Comparison of ENCODE assay signal across 24 cellular contexts in the genomic region with DNA sequence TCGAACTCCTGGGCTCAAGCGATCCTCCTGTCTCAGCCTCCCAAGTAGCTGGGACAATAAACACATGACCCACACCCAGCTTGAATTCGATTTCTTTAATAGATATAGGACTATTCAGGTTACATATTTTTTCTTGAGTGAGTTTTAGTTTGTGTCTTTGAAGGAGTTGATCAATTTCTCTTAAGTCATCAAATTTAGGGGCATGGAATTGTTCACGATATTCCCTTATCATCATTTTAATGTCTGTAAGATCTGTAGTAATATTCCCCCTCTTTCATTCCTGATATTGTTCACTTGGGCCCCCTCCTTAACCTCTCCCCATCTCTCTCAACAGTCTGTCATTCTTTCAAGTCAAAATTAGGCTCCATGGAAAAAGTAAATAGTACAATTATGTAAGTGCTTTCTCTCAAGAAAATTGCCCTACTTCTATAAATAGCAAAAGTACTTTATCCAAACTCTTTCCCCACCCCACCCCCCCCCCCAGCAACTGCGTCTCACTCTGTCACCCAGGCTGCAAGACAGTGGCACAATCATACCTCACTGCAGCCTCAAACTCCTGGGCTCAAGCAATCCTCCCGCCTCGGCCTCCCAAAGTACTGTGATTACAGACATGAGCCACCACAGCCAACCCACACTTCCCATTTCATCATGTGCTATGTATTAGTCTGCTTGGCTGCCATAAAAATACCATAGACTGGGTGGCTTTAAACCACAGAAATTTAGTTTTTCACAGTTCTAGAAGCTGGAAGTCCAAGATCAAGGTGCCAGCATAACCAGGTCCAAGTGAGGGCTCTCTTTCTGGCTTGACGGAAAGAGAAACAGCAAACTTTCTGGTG. TPM values are rescaled to one million over a fixed set of nuclear protein-coding genes. Genes with fewer than 3 reads are reported as not detected.
DNase-seq lines count a peak whose midpoint lies in the region; ATAC-seq, FAIRE-seq and TF ChIP-seq lines count a peak whose summit lies in the region.
"Had no signal": no experiment of that assay in that cellular context is flagged by ENCODE, and none has a peak within 500 bp of the region (broad histone marks: within the 10 kb centered on the region; RNA-seq: fewer than 3 reads in every experiment).

No MANE protein-coding gene starts in this region.

- H3K27ac Mint-ChIP-seq in activated T-helper 17 cell treated with anti-CD3 and anti-CD28 coated beads, Interleukin-2, amount 50 U/mL, for 72 hours, result no peak overlapping the region
- H3K27ac Mint-ChIP-seq: activated CD8-positive, alpha-beta memory T cell treated with anti-CD3 and anti-CD28 coated beads, Interleukin-2, amount 10 ng/mL, durations not matched to agents 7 days and 5 days; mesothelial cell of epicardium; nephron progenitor cell; T-helper 17 cell; WTC11 had no signal

- TF ChIP-seq POLR2A in IMR-90 (IDR thresholded peaks at IDR 0.05; ENCODE audit: low read depth, low read length), result no peak

- H2AK5ac ChIP-seq in IMR-90 (ENCODE audit: low read depth, low read length), result no peak overlapping the region

- H3K9me1 ChIP-seq in IMR-90 (ENCODE audit: insufficient read depth, low read length), result peaks cover 8% of the 10 kb centered on the region; the same call in 1 of the 2 replicates

- DNase-seq in Right ventricle myocardium superior (no peak), Right ventricle myocardium inferior (ENCODE audit: missing footprints) (no peak), IMR-90 (no peak), NCI-H82 (lab: John Stamatoyannopoulos, UW) (no peak), RCC 7860 (ENCODE audit: low spot score) (no peak), NCI-H2196 (lab: John Stamatoyannopoulos, UW; ENCODE audit: unreplicated experiment) (no peak)
- peak; percentile 33 for DNase-seq in stimulated activated CD8-positive, alpha-beta memory T cell treated with anti-CD3 and anti-CD28 coated beads, Interleukin-4, amount 100 ng/mL, for 48 hours
- DNase-seq: activated CD8-positive, alpha-beta memory T cell treated with anti-CD3 and anti-CD28 coated beads, Interleukin-2, amount 10 ng/mL, durations not matched to agents 7 days and 5 days; activated gamma-delta T cell; Caco-2; effector CD8-positive, alpha-beta T cell; EL; esophagus squamous epithelium; MM.1S; NCI-H524; nephron progenitor cell; OCI-M1; small intestine; T-helper 17 cell; thyroid gland had no signal

- no peak overlapping the region for H3K14ac ChIP-seq in IMR-90 (replicated peaks; ENCODE audit: low read depth, low read length)

- H3K27me3 ChIP-seq in IMR-90 (ENCODE audit: control insufficient read depth, insufficient read depth, low read length), result no peaks in the 10 kb centered on the region
- H3K27me3 ChIP-seq: esophagus squamous epithelium, thyroid gland had no signal

- no peak overlapping the region for H4K5ac ChIP-seq in IMR-90 (ENCODE audit: low read depth, low read length)

- H2BK20ac ChIP-seq in IMR-90 (ENCODE audit: low read depth, low read length), result no peak overlapping the region

- no TSS peak for BruUV-seq in IMR-90 (replicated peaks; lab: Mats Ljungman, UMichigan)

- dilution Hi-C loops in IMR-90 (cut with HindIII; ENCODE audit: low sequenced_read_pairs, unreplicated experiment), result no loop called here

- FAIRE-seq in RCC 7860 (lab: Jason Lieb, UNC), result no peak
- FAIRE-seq: small intestine had no signal

- intact Hi-C loops in Right ventricle myocardium superior (cut with DNase I), result no loop called here
- intact Hi-C loops in Right ventricle myocardium inferior (cut with DNase I), result no loop called here
- intact Hi-C loops in IMR-90 (cut with micrococcal nuclease), result no loop called here

- peak; percentile 36 for ATAC-seq in Right ventricle myocardium superior (ENCODE audit: poor library complexity)
- no peak for ATAC-seq in Right ventricle myocardium inferior
- no peak for ATAC-seq in IMR-90 (ENCODE audit: low read depth)
- peak; percentile 37 for ATAC-seq in activated T-helper 17 cell treated with anti-CD3 and anti-CD28 coated beads, Interleukin-2, amount 50 U/mL, for 72 hours (replicated peaks)
- ATAC-seq: activated CD8-positive, alpha-beta memory T cell treated with anti-CD3 and anti-CD28 coated beads, Interleukin-2, amount 10 ng/mL, durations not matched to agents 7 days and 5 days; HCT116; T-helper 17 cell; WTC11 had no signal

- H3K56ac ChIP-seq in IMR-90 (ENCODE audit: extremely low read depth, insufficient read depth, low read length), result no peak overlapping the region

- peaks cover 5 to 43% of the 10 kb centered on the region in 2 experiments for H3K79me1 ChIP-seq in IMR-90 (ENCODE audit: low read depth in 1 of 2, low read length in 2 of 2)

- H4K8ac ChIP-seq in IMR-90 (ENCODE audit: low read depth in 2 of 2, low read length in 2 of 2), result no peak overlapping the region

- POLR2A ChIA-PET in IMR-90 (lab: Charles Lee; ENCODE audit: unreplicated experiment), result no interaction called here

- no peak overlapping the region for H3K4me2 ChIP-seq in IMR-90 (ENCODE audit: low read depth, low read length)

- CTCF ChIA-PET in IMR-90 (lab: Yijun Ruan, JAX), result no interaction called here

- no peak overlapping the region for H3K23ac ChIP-seq in IMR-90 (ENCODE audit: low read depth, low read length)

- no peak overlapping the region for H2AFZ ChIP-seq in IMR-90 (replicated peaks; ENCODE audit: low read length, poor library complexity)

- H3K36me3 Mint-ChIP-seq in activated T-helper 17 cell treated with anti-CD3 and anti-CD28 coated beads, Interleukin-2, amount 50 U/mL, for 72 hours (ENCODE audit: low read depth), result peaks cover 43% of the 10 kb centered on the region

- no peak overlapping the region for H2BK120ac ChIP-seq in IMR-90 (ENCODE audit: low read depth, low read length)

- H3K9me3 ChIP-seq in IMR-90 (ENCODE audit: control insufficient read depth, insufficient read depth, low read length), result no peaks in the 10 kb centered on the region
- H3K9me3 ChIP-seq: Caco-2, esophagus squamous epithelium, thyroid gland had no signal

- no peak overlapping the region for H3K27ac ChIP-seq in IMR-90 (ENCODE audit: insufficient read depth, low read length)
- H3K27ac ChIP-seq: esophagus squamous epithelium, thyroid gland had no signal

- no peak overlapping the region for H3K4me3 Mint-ChIP-seq in activated T-helper 17 cell treated with anti-CD3 and anti-CD28 coated beads, Interleukin-2, amount 50 U/mL, for 72 hours
- H3K4me3 Mint-ChIP-seq: activated CD8-positive, alpha-beta memory T cell treated with anti-CD3 and anti-CD28 coated beads, Interleukin-2, amount 10 ng/mL, durations not matched to agents 7 days and 5 days; mesothelial cell of epicardium; nephron progenitor cell; T-helper 17 cell; WTC11 had no signal

- TF ChIP-seq RAD21 in IMR-90 (IDR thresholded peaks at IDR 0.05; ENCODE audit: low read length), result no peak

- no peaks in the 10 kb centered on the region for H3K9me3 Mint-ChIP-seq in activated T-helper 17 cell treated with anti-CD3 and anti-CD28 coated beads, Interleukin-2, amount 50 U/mL, for 72 hours

- H3K4me1 Mint-ChIP-seq in activated T-helper 17 cell treated with anti-CD3 and anti-CD28 coated beads, Interleukin-2, amount 50 U/mL, for 72 hours, result peaks cover 15% of the 10 kb centered on the region
- H3K4me1 Mint-ChIP-seq: mesothelial cell of epicardium, nephron progenitor cell, WTC11 had no signal

- H3K4ac ChIP-seq in IMR-90 (ENCODE audit: low read depth, low read length), result no peak overlapping the region

- no peak overlapping the region for H2AK9ac ChIP-seq in IMR-90 (replicated peaks; ENCODE audit: low read depth, low read length, poor library complexity)

- H3K4me3 ChIP-seq in IMR-90 (ENCODE audit: insufficient read depth, low read depth, low read length), result no peak overlapping the region
- H3K4me3 ChIP-seq: esophagus squamous epithelium, thyroid gland had no signal

- TF ChIP-seq CTCF in IMR-90 (conservative IDR thresholded peaks at IDR 0.05; ENCODE audit: low read depth, low read length), result no peak

- H2BK5ac ChIP-seq in IMR-90 (ENCODE audit: low read depth, low read length, poor library complexity, severe bottlenecking), result no peak overlapping the region

- H3K27me3 Mint-ChIP-seq in activated T-helper 17 cell treated with anti-CD3 and anti-CD28 coated beads, Interleukin-2, amount 50 U/mL, for 72 hours, result no peaks in the 10 kb centered on the region
- H3K27me3 Mint-ChIP-seq: activated CD8-positive, alpha-beta memory T cell treated with anti-CD3 and anti-CD28 coated beads, Interleukin-2, amount 10 ng/mL, durations not matched to agents 7 days and 5 days; T-helper 17 cell had no signal

- no peak overlapping the region for H4K91ac ChIP-seq in IMR-90 (ENCODE audit: insufficient read depth, low read depth, low read length)

- H3K4me1 ChIP-seq in IMR-90 (ENCODE audit: control insufficient read depth, insufficient read depth, low read length), result no peaks in the 10 kb centered on the region

- WGBS in IMR-90 (ENCODE audit: extremely low coverage in 2 of 2, insufficient read length in 1 of 2), 2 experiments, result 100% methylated on average over 1 of the region's 8 CpGs; no CpG with 5 or more reads in 1 of the 2 experiments

- H3K9ac ChIP-seq in IMR-90 (ENCODE audit: low read depth, low read length), result no peak overlapping the region

- peaks cover 49% of the 10 kb centered on the region for H4K20me1 ChIP-seq in IMR-90 (ENCODE audit: insufficient read depth, low read length)

- in situ Hi-C loops in IMR-90 (cut with MboI; ENCODE audit: low sequenced_read_pairs), result no loop called here

- H3K36me3 ChIP-seq in IMR-90 (ENCODE audit: control insufficient read depth, insufficient read depth, low read length), result peaks cover 4% of the 10 kb centered on the region; the same call in 1 of the 2 replicates
- H3K36me3 ChIP-seq: thyroid gland had no signal

- H3K18ac ChIP-seq in IMR-90 (ENCODE audit: low read depth, low read length), result no peak overlapping the region

- no peak overlapping the region for H2BK15ac ChIP-seq in IMR-90 (ENCODE audit: low read depth, low read length)

TF ChIP-seq in IMR-90, 13 proteins besides CTCF, POLR2A, EP300 and RAD21:
- peak; percentile 42 for TF ChIP-seq MAFK (IDR thresholded peaks at IDR 0.05; ENCODE audit: low read depth, low read length)
- no peak for TF ChIP-seq SMC3 (IDR thresholded peaks at IDR 0.05; ENCODE audit: low read depth, low read length)

RNA-seq across cellular contexts. Expression of gene WDR33, which starts 20.1 kb away (rescaled TPM):
- total RNA-seq in Right ventricle myocardium superior, result 37.9 TPM
- 42.7 TPM for total RNA-seq in Right ventricle myocardium inferior
- 41.2 and 47.8 TPM in 2 replicates for total RNA-seq in IMR-90 (2012; rRNA removed)
- 14.9 and 19.6 TPM in 2 replicates for polyA plus RNA-seq in IMR-90 (2012; rRNA removed)
- 2.9 and 4.0 TPM in 2 replicates for polyA plus RNA-seq in IMR-90 (2012; cell fraction: cytosol; rRNA removed)
- polyA plus RNA-seq in IMR-90 (2012; cell fraction: nucleus; rRNA removed; ENCODE audit: low replicate concordance), result 8.6 and 18.7 TPM in 2 replicates
- total RNA-seq in activated T-helper 17 cell treated with anti-CD3 and anti-CD28 coated beads, Interleukin-2, amount 50 U/mL, for 72 hours, result 10 to 100 TPM; 72.6 to 80.3 TPM

Comparison
In these comparisons a context has a peak if more than half of its experiments do, and no peak if none do; other contexts are left out.
1. ATAC-seq: peak in Right ventricle myocardium superior (single experiment) and activated T-helper 17 cell treated with anti-CD3 and anti-CD28 coated beads, Interleukin-2, amount 50 U/mL, for 72 hours (single experiment); none in Right ventricle myocardium inferior (single experiment) and IMR-90 (single experiment).